Comparison of ENCODE assay signal across 20 cellular contexts in genomic region chr2:240298316-240298790, GRCh38.
DNase-seq lines count a peak whose midpoint lies in the region; ATAC-seq lines count a peak whose summit lies in the region.
"Had no signal": no experiment of that assay in that cellular context is flagged by ENCODE, and none has a peak within 500 bp of the region (broad histone marks: within the 10 kb centered on the region; RNA-seq: fewer than 3 reads in every experiment).

No MANE protein-coding gene starts in this region.

- DNase-seq in activated CD8-positive, alpha-beta memory T cell treated with anti-CD3 and anti-CD28 coated beads, Interleukin-2, amount 50 U/mL, for 48 hours, result peak; percentile 18
- no peak for DNase-seq in activated CD8-positive, alpha-beta memory T cell treated with anti-CD3 and anti-CD28 coated beads, Interleukin-2, amount 50 U/mL, for 4 hours
- DNase-seq in H7 (peak; percentile 16), mesenteric fat pad (ENCODE audit: low spot score) (peak; percentile 11), ecto neural progenitor cell (ENCODE audit: low spot score) (no peak), midbrain (lab: John Stamatoyannopoulos, UW) (no peak)
- DNase-seq: 8988T; CD4-positive, CD25-positive, alpha-beta regulatory T cell; CD8-positive, alpha-beta memory T cell; COR-L47; DMS 273 treated with DMSO at 0.1 percent for 48 hours; DMS53; DND-41; EL; HFFc6 had no signal

- ATAC-seq in HG02938 (IDR thresholded peaks at IDR 0.05; ENCODE audit: unreplicated experiment), result no peak
- ATAC-seq: GM23338, HCT116, HepG2 had no signal

- H3K36me3 ChIP-seq in H7 (replicated peaks; ENCODE audit: control insufficient read depth, insufficient read depth, low read length), result no peaks in the 10 kb centered on the region
- H3K36me3 ChIP-seq: BLaER1 treated with 17β-estradiol and CSF1 and Interleukin-3, amounts not matched to agents 10 nM and 100 nM had no signal

- no peak overlapping the region for H3K4me3 ChIP-seq in H7 (ENCODE audit: insufficient read depth, low read depth, low read length)
- H3K4me3 ChIP-seq: BLaER1 treated with 17β-estradiol and CSF1 and Interleukin-3, amounts not matched to agents 10 nM and 100 nM; GM23338 had no signal

- H3K27me3 ChIP-seq in H7 (ENCODE audit: control insufficient read depth, insufficient read depth, low read length), result no peaks in the 10 kb centered on the region
- H3K27me3 ChIP-seq: BLaER1 treated with 17β-estradiol and CSF1 and Interleukin-3, amounts not matched to agents 10 nM and 100 nM had no signal

Comparison
In these comparisons a context has a peak if more than half of its experiments do, and no peak if none do; other contexts are left out.
1. DNase-seq: peak in activated CD8-positive, alpha-beta memory T cell treated with anti-CD3 and anti-CD28 coated beads, Interleukin-2, amount 50 U/mL, for 48 hours (single experiment), H7 (single experiment) and mesenteric fat pad (single experiment); none in activated CD8-positive, alpha-beta memory T cell treated with anti-CD3 and anti-CD28 coated beads, Interleukin-2, amount 50 U/mL, for 4 hours (single experiment), ecto neural progenitor cell (single experiment) and midbrain (single experiment).